ENCODE assay signal across 1 cellular context in the genomic region with DNA sequence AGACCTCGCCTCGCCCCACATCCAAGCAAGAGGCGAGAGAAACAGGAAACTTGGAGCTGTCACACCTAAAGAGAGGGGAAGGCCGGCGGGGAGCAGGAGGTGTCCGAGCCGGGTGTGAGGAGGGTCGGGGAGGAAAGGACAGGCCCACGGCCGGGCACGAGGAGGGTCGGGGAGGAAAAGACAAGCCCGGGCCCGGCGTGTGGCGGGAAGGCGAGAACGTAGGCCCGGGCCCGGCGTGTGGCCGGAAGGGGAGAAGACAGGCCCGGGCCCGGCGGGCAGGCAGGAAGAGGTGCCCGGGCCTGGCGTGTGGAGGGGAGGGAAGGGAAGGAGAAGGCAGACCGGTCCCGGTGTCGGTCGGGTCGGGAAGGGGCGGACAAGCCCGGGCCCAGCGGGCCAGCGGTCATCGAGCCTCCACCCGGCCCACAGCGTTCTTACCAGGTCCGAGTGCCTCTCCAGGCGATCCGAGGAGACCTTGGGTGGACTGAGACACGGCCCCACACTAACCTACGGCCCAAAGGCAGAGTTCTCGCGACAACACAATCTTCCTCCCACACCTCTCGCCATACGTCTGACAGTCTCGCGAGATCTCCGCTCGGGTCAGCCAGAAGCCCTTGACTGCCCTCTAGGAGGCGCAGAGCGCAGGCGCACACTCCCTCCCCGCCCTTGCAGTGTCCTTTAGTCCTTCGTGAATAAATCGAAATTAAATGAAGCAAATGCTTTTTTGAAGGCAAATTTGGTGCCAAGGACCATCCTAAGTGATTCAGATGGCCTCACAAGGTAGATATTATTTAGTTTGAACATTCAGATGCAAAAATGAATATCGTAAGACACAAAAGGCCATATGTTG.
TF ChIP-seq lines count a peak whose summit lies in the region.

Gene NCOA4 (minus strand): TSS at position 533 of the 847 bp plus-strand sequence. CDS start 13,943 bp downstream, outside the sequence.

TF ChIP-seq in K562, 482 proteins besides CTCF, POLR2A, EP300 and RAD21 (continued from another document and continues in another):
- TF ChIP-seq CEBPG (CRISPR knock-in tag; IDR thresholded peaks at IDR 0.05) (no peak), CEBPG (tag; conservative IDR thresholded peaks at IDR 0.05 in 1 of 2, IDR thresholded peaks at IDR 0.05 in 1 of 2) (no peak), CREBBP (IDR thresholded peaks at IDR 0.05; ENCODE audit: low read depth, low read length) (no peak), KLF10 (CRISPR knock-in tag; IDR thresholded peaks at IDR 0.05) (no peak), HCFC1 (IDR thresholded peaks at IDR 0.05; ENCODE audit: low read depth, low read length) (peak; percentile 64), NR0B1 (IDR thresholded peaks at IDR 0.05; ENCODE audit: partially characterized antibody) (no peak), CTBP1 (IDR thresholded peaks at IDR 0.05; ENCODE audit: borderline replicate concordance) (peak; percentile 36; the same call in 1 of the 2 replicates), ZNF57 (CRISPR knock-in tag; IDR thresholded peaks at IDR 0.05) (no peak), KDM4B (IDR thresholded peaks at IDR 0.05; ENCODE audit: borderline replicate concordance in 2 of 2, low read depth in 1 of 2) (no peak; a peak in 1 of 4 replicates), ZNF589 (CRISPR knock-in tag; IDR thresholded peaks at IDR 0.05; ENCODE audit: low read depth) (no peak), ZNF232 (CRISPR knock-in tag; IDR thresholded peaks at IDR 0.05) (peak; percentile 81; the same call in 1 of the 2 replicates), RBM17 (IDR thresholded peaks at IDR 0.05; ENCODE audit: borderline replicate concordance, low read depth, low read length) (no peak), ZBTB12 (CRISPR knock-in tag; IDR thresholded peaks at IDR 0.05) (no peak), SNAPC5 (CRISPR knock-in tag; IDR thresholded peaks at IDR 0.05) (no peak), FOXK1 (CRISPR knock-in tag; IDR thresholded peaks at IDR 0.05; ENCODE audit: borderline replicate concordance) (peak; percentile 83; the same call in 1 of the 2 replicates), MAFG (tag; conservative IDR thresholded peaks at IDR 0.05) (no peak), HOXB6 (CRISPR knock-in tag; IDR thresholded peaks at IDR 0.05; ENCODE audit: borderline replicate concordance) (no peak), SAP30 (IDR thresholded peaks at IDR 0.05; ENCODE audit: borderline replicate concordance, insufficient read depth, low read depth, low read length, poor library complexity, severe bottlenecking) (peak; percentile 89), SMAD3 (CRISPR knock-in tag; conservative IDR thresholded peaks at IDR 0.05) (no peak), IRF1 (CRISPR knock-in tag; IDR thresholded peaks at IDR 0.05; ENCODE audit: borderline replicate concordance) (no peak), MTA2 (IDR thresholded peaks at IDR 0.05; ENCODE audit: low read depth) (no peak), ZZZ3 (IDR thresholded peaks at IDR 0.05) (peak; percentile 79; the same call in 1 of the 2 replicates), ZNF436 (CRISPR knock-in tag; IDR thresholded peaks at IDR 0.05) (no peak), GABPB1 (CRISPR knock-in tag; IDR thresholded peaks at IDR 0.05) (peak; percentile 70)
- TF ChIP-seq, protein P1, sequence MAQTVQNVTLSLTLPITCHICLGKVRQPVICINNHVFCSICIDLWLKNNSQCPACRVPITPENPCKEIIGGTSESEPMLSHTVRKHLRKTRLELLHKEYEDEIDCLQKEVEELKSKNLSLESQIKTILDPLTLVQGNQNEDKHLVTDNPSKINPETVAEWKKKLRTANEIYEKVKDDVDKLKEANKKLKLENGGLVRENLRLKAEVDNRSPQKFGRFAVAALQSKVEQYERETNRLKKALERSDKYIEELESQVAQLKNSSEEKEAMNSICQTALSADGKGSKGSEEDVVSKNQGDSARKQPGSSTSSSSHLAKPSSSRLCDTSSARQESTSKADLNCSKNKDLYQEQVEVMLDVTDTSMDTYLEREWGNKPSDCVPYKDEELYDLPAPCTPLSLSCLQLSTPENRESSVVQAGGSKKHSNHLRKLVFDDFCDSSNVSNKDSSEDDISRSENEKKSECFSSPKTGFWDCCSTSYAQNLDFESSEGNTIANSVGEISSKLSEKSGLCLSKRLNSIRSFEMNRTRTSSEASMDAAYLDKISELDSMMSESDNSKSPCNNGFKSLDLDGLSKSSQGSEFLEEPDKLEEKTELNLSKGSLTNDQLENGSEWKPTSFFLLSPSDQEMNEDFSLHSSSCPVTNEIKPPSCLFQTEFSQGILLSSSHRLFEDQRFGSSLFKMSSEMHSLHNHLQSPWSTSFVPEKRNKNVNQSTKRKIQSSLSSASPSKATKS (CRISPR knock-in tag; IDR thresholded peaks at IDR 0.05): no peak
- TF ChIP-seq, protein P2, sequence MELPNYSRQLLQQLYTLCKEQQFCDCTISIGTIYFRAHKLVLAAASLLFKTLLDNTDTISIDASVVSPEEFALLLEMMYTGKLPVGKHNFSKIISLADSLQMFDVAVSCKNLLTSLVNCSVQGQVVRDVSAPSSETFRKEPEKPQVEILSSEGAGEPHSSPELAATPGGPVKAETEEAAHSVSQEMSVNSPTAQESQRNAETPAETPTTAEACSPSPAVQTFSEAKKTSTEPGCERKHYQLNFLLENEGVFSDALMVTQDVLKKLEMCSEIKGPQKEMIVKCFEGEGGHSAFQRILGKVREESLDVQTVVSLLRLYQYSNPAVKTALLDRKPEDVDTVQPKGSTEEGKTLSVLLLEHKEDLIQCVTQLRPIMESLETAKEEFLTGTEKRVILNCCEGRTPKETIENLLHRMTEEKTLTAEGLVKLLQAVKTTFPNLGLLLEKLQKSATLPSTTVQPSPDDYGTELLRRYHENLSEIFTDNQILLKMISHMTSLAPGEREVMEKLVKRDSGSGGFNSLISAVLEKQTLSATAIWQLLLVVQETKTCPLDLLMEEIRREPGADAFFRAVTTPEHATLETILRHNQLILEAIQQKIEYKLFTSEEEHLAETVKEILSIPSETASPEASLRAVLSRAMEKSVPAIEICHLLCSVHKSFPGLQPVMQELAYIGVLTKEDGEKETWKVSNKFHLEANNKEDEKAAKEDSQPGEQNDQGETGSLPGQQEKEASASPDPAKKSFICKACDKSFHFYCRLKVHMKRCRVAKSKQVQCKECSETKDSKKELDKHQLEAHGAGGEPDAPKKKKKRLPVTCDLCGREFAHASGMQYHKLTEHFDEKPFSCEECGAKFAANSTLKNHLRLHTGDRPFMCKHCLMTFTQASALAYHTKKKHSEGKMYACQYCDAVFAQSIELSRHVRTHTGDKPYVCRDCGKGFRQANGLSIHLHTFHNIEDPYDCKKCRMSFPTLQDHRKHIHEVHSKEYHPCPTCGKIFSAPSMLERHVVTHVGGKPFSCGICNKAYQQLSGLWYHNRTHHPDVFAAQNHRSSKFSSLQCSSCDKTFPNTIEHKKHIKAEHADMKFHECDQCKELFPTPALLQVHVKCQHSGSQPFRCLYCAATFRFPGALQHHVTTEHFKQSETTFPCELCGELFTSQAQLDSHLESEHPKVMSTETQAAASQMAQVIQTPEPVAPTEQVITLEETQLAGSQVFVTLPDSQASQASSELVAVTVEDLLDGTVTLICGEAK (IDR thresholded peaks at IDR 0.05): peak; percentile 47; the same call in 1 of the 2 replicates
- TF ChIP-seq, protein P2 (CRISPR knock-in tag; IDR thresholded peaks at IDR 0.05): no peak
- TF ChIP-seq, protein P3, sequence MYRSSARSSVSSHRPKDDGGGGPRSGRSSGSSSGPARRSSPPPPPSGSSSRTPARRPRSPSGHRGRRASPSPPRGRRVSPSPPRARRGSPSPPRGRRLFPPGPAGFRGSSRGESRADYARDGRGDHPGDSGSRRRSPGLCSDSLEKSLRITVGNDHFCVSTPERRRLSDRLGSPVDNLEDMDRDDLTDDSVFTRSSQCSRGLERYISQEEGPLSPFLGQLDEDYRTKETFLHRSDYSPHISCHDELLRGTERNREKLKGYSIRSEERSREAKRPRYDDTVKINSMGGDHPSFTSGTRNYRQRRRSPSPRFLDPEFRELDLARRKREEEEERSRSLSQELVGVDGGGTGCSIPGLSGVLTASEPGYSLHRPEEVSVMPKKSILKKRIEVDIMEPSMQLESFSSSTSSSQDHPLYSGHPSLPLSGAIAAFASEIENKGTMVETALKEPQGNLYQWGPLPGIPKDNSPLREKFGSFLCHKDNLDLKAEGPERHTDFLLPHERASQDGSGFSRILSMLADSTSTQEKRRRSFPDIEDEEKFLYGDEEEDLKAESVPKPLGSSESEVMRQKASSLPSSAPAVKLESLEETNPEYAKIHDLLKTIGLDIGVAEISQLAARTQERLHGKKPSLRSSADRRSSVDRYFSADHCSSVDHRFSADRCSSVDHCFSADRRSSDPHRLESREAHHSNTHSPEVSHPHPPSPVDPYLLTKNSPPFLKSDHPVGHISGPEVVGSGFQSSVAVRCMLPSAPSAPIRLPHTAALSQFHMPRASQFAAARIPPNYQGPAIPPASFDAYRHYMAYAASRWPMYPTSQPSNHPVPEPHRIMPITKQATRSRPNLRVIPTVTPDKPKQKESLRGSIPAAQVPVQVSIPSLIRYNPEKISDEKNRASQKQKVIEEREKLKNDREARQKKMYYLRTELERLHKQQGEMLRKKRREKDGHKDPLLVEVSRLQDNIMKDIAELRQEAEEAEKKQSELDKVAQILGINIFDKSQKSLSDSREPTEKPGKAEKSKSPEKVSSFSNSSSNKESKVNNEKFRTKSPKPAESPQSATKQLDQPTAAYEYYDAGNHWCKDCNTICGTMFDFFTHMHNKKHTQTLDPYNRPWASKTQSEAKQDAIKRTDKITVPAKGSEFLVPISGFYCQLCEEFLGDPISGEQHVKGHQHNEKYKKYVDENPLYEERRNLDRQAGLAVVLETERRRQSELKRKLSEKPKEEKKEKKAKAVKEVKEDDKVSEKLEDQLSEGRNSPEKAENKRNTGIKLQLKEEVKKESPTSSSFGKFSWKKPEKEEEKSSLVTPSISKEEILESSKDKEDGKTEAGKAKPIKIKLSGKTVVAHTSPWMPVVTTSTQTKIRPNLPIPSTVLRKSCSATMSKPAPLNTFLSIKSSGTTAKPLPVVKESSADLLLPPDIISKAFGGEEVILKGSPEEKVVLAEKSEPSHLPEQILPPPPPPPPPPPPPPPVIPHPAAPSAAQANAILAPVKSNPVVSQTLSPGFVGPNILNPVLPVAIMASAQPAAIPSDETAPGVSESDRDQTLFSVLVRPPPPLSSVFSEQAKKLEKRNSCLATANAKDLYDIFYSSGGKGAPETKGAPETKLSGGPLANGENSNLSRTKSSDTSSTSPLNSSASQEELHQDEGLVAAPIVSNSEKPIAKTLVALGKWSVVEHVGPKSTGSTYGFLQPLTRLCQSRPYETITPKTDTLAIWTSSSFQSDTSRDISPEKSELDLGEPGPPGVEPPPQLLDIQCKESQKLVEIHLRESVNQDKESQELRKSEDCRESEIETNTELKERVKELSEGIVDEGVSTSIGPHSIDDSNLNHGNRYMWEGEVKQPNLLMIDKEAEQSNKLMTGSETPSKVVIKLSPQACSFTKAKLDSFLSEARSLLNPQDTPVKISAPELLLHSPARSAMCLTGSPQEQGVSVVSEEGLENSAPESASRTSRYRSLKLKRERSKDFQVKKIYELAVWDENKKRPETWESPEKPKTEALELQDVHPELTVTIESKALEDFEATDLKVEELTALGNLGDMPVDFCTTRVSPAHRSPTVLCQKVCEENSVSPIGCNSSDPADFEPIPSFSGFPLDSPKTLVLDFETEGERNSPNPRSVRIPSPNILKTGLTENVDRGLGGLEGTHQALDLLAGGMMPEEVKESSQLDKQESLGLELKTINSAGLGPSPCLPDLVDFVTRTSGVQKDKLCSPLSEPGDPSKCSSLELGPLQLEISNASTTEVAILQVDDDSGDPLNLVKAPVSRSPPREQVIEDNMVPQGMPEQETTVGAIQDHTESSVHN (IDR thresholded peaks at IDR 0.05; ENCODE audit: borderline replicate concordance in 1 of 2, low read depth in 1 of 2): no peak
